ENCODE assay signal across 22 cellular contexts in genomic region chr11:12784987-12785386, GRCh38.
A peak's percentile ranks its signal among the peaks of the same experiment; 100 is the strongest.
DNase-seq lines count a peak whose midpoint lies in the region; ATAC-seq and TF ChIP-seq lines count a peak whose summit lies in the region.
"Had no signal": no experiment of that assay in that cellular context is flagged by ENCODE, and none has a peak within 500 bp of the region (broad histone marks: within the 10 kb centered on the region; RNA-seq: fewer than 3 reads in every experiment).

No MANE protein-coding gene starts in this region.

- H3K4me3 ChIP-seq in BE2C (ENCODE audit: low read depth, low read length): no peak overlapping the region
- no peak overlapping the region for H3K4me3 ChIP-seq in GM23338
- H3K4me3 ChIP-seq in WERI-Rb-1 (ENCODE audit: low read depth, low read length): no peak overlapping the region
- H3K4me3 ChIP-seq: HAP-1 had no signal

- peak; percentile 16 for DNase-seq in BE2C
- no peak for DNase-seq in GM23338 (ENCODE audit: low spot score)
- DNase-seq in SK-N-DZ (ENCODE audit: low spot score): peak; percentile 73
- no peak for DNase-seq in mesothelial cell of epicardium (ENCODE audit: low spot score in 2 of 2, unreplicated experiment in 2 of 2)
- DNase-seq in NCI-H748 treated with DMSO at 0.1 percent for 48 hours (lab: John Stamatoyannopoulos, UW): no peak
- no peak for DNase-seq in NCI-H1048 (lab: John Stamatoyannopoulos, UW)
- no peak for DNase-seq in WERI-Rb-1
- DNase-seq: activated T-cell treated with anti-CD3 and anti-CD28 coated beads, Interleukin-2, amount 50 U/mL, for 72 hours; anterior cingulate cortex; DMS79; immature natural killer cell; MM.1S; NCI-H146; NCI-H524 treated with DMSO at 0.1 percent for 48 hours; RPMI8226; stimulated activated CD4-positive, alpha-beta T cell treated with anti-CD3 and anti-CD28 coated beads, Interleukin-2, amount 100 ng/mL, for 48 hours; stimulated activated naive CD4-positive, alpha-beta T cell treated with Interleukin-2 at 50 U/mL for 16 hours; T1000 had no signal

- no peak overlapping the region for H2AFZ ChIP-seq in GM23338

- no peaks in the 10 kb centered on the region; the same call in 1 of the 2 replicates for H4K20me1 ChIP-seq in GM23338 (replicated peaks; ENCODE audit: insufficient read depth)

- peaks cover 40% of the 10 kb centered on the region for H3K4me1 Mint-ChIP-seq in GM23338
- H3K4me1 Mint-ChIP-seq in mesothelial cell of epicardium: peaks cover 30% of the 10 kb centered on the region
- H3K4me1 Mint-ChIP-seq: activated naive CD4-positive, alpha-beta T cell treated with anti-CD3 and anti-CD28 coated beads, Interleukin-2, amount 50 U/mL, for 24 hours; immature natural killer cell had no signal

- H3K36me3 Mint-ChIP-seq in GM23338 (ENCODE audit: low read depth): peaks cover 3% of the 10 kb centered on the region; the same call in 1 of the 3 replicates
- H3K36me3 Mint-ChIP-seq in mesothelial cell of epicardium: peaks cover 18% of the 10 kb centered on the region
- H3K36me3 Mint-ChIP-seq: activated naive CD4-positive, alpha-beta T cell treated with anti-CD3 and anti-CD28 coated beads, Interleukin-2, amount 50 U/mL, for 24 hours; immature natural killer cell had no signal

- H3K4me2 ChIP-seq in GM23338: no peak overlapping the region

- H3K27me3 ChIP-seq in BE2C (no peaks in the 10 kb centered on the region), GM23338 (ENCODE audit: insufficient read depth) (no peaks in the 10 kb centered on the region), WERI-Rb-1 (ENCODE audit: insufficient read depth, low read depth, severe bottlenecking) (no peaks in the 10 kb centered on the region)
- H3K27me3 ChIP-seq: neutrophil had no signal

- H3K27me3 Mint-ChIP-seq in GM23338 (ENCODE audit: insufficient read depth, low read depth, poor library complexity): no peaks in the 10 kb centered on the region
- no peaks in the 10 kb centered on the region for H3K27me3 Mint-ChIP-seq in mesothelial cell of epicardium (ENCODE audit: low read depth)

- peak overlapping the region; percentile 32; the same call in 1 of the 2 replicates for H3K27ac Mint-ChIP-seq in GM23338
- peak overlapping the region; percentile 28 for H3K27ac Mint-ChIP-seq in mesothelial cell of epicardium
- H3K27ac Mint-ChIP-seq: activated naive CD4-positive, alpha-beta T cell treated with anti-CD3 and anti-CD28 coated beads, Interleukin-2, amount 50 U/mL, for 24 hours; activated T-cell treated with anti-CD3 and anti-CD28 coated beads, Interleukin-2, amount 50 U/mL, for 72 hours; immature natural killer cell had no signal

- H3K4me3 Mint-ChIP-seq in GM23338 (no peak overlapping the region), mesothelial cell of epicardium (no peak overlapping the region)
- H3K4me3 Mint-ChIP-seq: activated naive CD4-positive, alpha-beta T cell treated with anti-CD3 and anti-CD28 coated beads, Interleukin-2, amount 50 U/mL, for 24 hours; activated T-cell treated with anti-CD3 and anti-CD28 coated beads, Interleukin-2, amount 50 U/mL, for 72 hours; immature natural killer cell had no signal

- H3K9me3 ChIP-seq in BE2C (no peaks in the 10 kb centered on the region), WERI-Rb-1 (ENCODE audit: severe bottlenecking) (no peaks in the 10 kb centered on the region)
- H3K9me3 ChIP-seq: HAP-1, neutrophil had no signal

- peaks cover 94% of the 10 kb centered on the region for H3K79me2 ChIP-seq in GM23338 (replicated peaks; ENCODE audit: insufficient read depth)

- H3K27ac ChIP-seq in GM23338 (ENCODE audit: low read depth) (no peak overlapping the region), WERI-Rb-1 (no peak overlapping the region)
- H3K27ac ChIP-seq: neutrophil had no signal

- H3K4me1 ChIP-seq in BE2C (peaks cover 3% of the 10 kb centered on the region; the same call in 1 of the 2 replicates), GM23338 (ENCODE audit: insufficient read depth) (peaks cover 34% of the 10 kb centered on the region)
- H3K4me1 ChIP-seq: HAP-1 had no signal

- TF ChIP-seq CTCF in BE2C (IDR thresholded peaks at IDR 0.05; ENCODE audit: low read depth, low read length) (no peak), GM23338 (conservative IDR thresholded peaks at IDR 0.05; ENCODE audit: low read depth in 2 of 2) (no peak), mesothelial cell of epicardium (IDR thresholded peaks at IDR 0.05; ENCODE audit: unreplicated experiment) (no peak), WERI-Rb-1 (IDR thresholded peaks at IDR 0.05; ENCODE audit: low read depth, low read length) (no peak)

- H3K9me2 ChIP-seq in GM23338 (ENCODE audit: insufficient read depth): peaks cover 5% of the 10 kb centered on the region; the same call in 1 of the 2 replicates

- H3F3A ChIP-seq in GM23338 (replicated peaks; ENCODE audit: low read depth): no peaks in the 10 kb centered on the region

- H3K36me3 ChIP-seq in BE2C: peaks cover 2% of the 10 kb centered on the region
- no peaks in the 10 kb centered on the region for H3K36me3 ChIP-seq in GM23338 (ENCODE audit: insufficient read depth)
- peaks cover 8% of the 10 kb centered on the region for H3K36me3 ChIP-seq in WERI-Rb-1
- H3K36me3 ChIP-seq: HAP-1, neutrophil had no signal

- H3K9me3 Mint-ChIP-seq in GM23338 (no peaks in the 10 kb centered on the region), mesothelial cell of epicardium (no peaks in the 10 kb centered on the region)
- H3K9me3 Mint-ChIP-seq: activated naive CD4-positive, alpha-beta T cell treated with anti-CD3 and anti-CD28 coated beads, Interleukin-2, amount 50 U/mL, for 24 hours; activated T-cell treated with anti-CD3 and anti-CD28 coated beads, Interleukin-2, amount 50 U/mL, for 72 hours had no signal

- ATAC-seq in GM23338 (peak; percentile 12; the same call in 1 of the 3 replicates), HG03108 (IDR thresholded peaks at IDR 0.05; ENCODE audit: unreplicated experiment) (no peak)
- ATAC-seq: activated T-cell treated with anti-CD3 and anti-CD28 coated beads, Interleukin-2, amount 50 U/mL, for 72 hours had no signal

TF ChIP-seq in GM23338, 12 proteins besides CTCF, POLR2A, EP300 and RAD21 (continues in another document):
- TF ChIP-seq JUNB (IDR thresholded peaks at IDR 0.05; ENCODE audit: unreplicated experiment) (no peak), NANOG (IDR thresholded peaks at IDR 0.05; ENCODE audit: borderline replicate concordance) (no peak), EZH2phosphoT487 (IDR thresholded peaks at IDR 0.05; ENCODE audit: unreplicated experiment) (no peak), CREB1 (CRISPR knock-in tag; IDR thresholded peaks at IDR 0.05; ENCODE audit: low read depth) (no peak), POLR2AphosphoS5 (IDR thresholded peaks at IDR 0.05; ENCODE audit: low read depth) (no peak), EZH2 (IDR thresholded peaks at IDR 0.05; ENCODE audit: low read depth, unreplicated experiment) (no peak), ETS1 (IDR thresholded peaks at IDR 0.05) (no peak), ZNF331 (CRISPR knock-in tag; IDR thresholded peaks at IDR 0.05; ENCODE audit: low read depth) (no peak)

Comparison
In these comparisons a context has a peak if more than half of its experiments do, and no peak if none do; other contexts are left out.
1. DNase-seq: peak in BE2C (single experiment) and SK-N-DZ (single experiment); none in GM23338 (single experiment), mesothelial cell of epicardium (0 of 2), NCI-H748 treated with DMSO at 0.1 percent for 48 hours (single experiment), NCI-H1048 (single experiment) and WERI-Rb-1 (single experiment).